19 cellular contexts compared by ENCODE assay signal in genomic region chrX:46627044-46627443, GRCh38. TPM values are rescaled to one million over a fixed set of nuclear protein-coding genes. Genes with fewer than 3 reads are reported as not detected.
DNase-seq lines count a peak whose midpoint lies in the region; ATAC-seq, FAIRE-seq and TF ChIP-seq lines count a peak whose summit lies in the region.
"Had no signal": no experiment of that assay in that cellular context is flagged by ENCODE, and none has a peak within 500 bp of the region (broad histone marks: within the 10 kb centered on the region; RNA-seq: fewer than 3 reads in every experiment).

No MANE protein-coding gene starts in this region.

- no TSS peak for BruUV-seq in endothelial cell of umbilical vein (replicated peaks; lab: Mats Ljungman, UMichigan)

- no peak for ATAC-seq in stimulated activated memory B cell treated with anti-CD40 and anti-IgM and Interleukin-4, amounts not matched to agents 10 μg/mL and 1 μg/mL and 100 μg/mL, for 72 hours
- ATAC-seq in GM18909 (IDR thresholded peaks at IDR 0.05; ENCODE audit: poor library complexity, unreplicated experiment), result no peak
- ATAC-seq: activated naive CD8-positive, alpha-beta T cell treated with anti-CD3 and anti-CD28 coated beads, Interleukin-2, amount 50 U/mL, for 24 hours had no signal

- no peaks in the 10 kb centered on the region for H3K79me2 ChIP-seq in endothelial cell of umbilical vein (ENCODE audit: control insufficient read depth, insufficient read depth, low read length)

- peak overlapping the region; percentile 75 for H3K27ac ChIP-seq in HL-60 (replicated peaks)
- peak overlapping the region; percentile 67 for H3K27ac ChIP-seq in endothelial cell of umbilical vein (ENCODE audit: insufficient read depth, low read depth, low read length)

- H3K36me3 Mint-ChIP-seq in activated CD4-positive, alpha-beta T cell treated with anti-CD3 and anti-CD28 coated beads, Interleukin-2, amount 10 ng/mL, durations not matched to agents 7 days and 5 days (ENCODE audit: low read depth), result peaks cover 20% of the 10 kb centered on the region
- peaks cover 37% of the 10 kb centered on the region for H3K36me3 Mint-ChIP-seq in stimulated activated memory B cell treated with anti-CD40 and anti-IgM and Interleukin-4, amounts not matched to agents 10 μg/mL and 1 μg/mL and 100 μg/mL, for 72 hours

- H3K9me3 Mint-ChIP-seq in activated CD4-positive, alpha-beta T cell treated with anti-CD3 and anti-CD28 coated beads, Interleukin-2, amount 10 ng/mL, durations not matched to agents 7 days and 5 days, result peaks cover 3% of the 10 kb centered on the region
- H3K9me3 Mint-ChIP-seq in stimulated activated memory B cell treated with anti-CD40 and anti-IgM and Interleukin-4, amounts not matched to agents 10 μg/mL and 1 μg/mL and 100 μg/mL, for 72 hours, result no peaks in the 10 kb centered on the region
- H3K9me3 Mint-ChIP-seq: activated naive CD8-positive, alpha-beta T cell treated with anti-CD3 and anti-CD28 coated beads, Interleukin-2, amount 50 U/mL, for 24 hours had no signal

- CTCF ChIA-PET in activated CD4-positive, alpha-beta T cell treated with anti-CD3 and anti-CD28 coated beads, Interleukin-2, amount 10 ng/mL, durations not matched to agents 7 days and 5 days (lab: Charles Lee), result interaction anchor here (1.0 kb wide), 1 partner anchor 29 kb away, joined by 3 read pairs; no protein-coding TSS in a partner anchor
- CTCF ChIA-PET in endothelial cell of umbilical vein (lab: Charles Lee), result interaction anchor here (2.6 kb wide), 1 partner anchor 28 kb away, joined by 7 read pairs; no protein-coding TSS in a partner anchor

- no peak for TF ChIP-seq POLR2A in endothelial cell of umbilical vein (IDR thresholded peaks at IDR 0.05; ENCODE audit: low read depth, low read length)

- H3K27me3 ChIP-seq in HL-60 (ENCODE audit: insufficient read depth, poor library complexity, severe bottlenecking) (no peaks in the 10 kb centered on the region), endothelial cell of umbilical vein (ENCODE audit: control insufficient read depth in 2 of 2, insufficient read depth in 2 of 2, low read length in 2 of 2) (no peaks in the 10 kb centered on the region)
- H3K27me3 ChIP-seq: ovary had no signal

- H3K4me2 ChIP-seq in endothelial cell of umbilical vein (ENCODE audit: insufficient read depth, low read length), result no peak overlapping the region
- H3K4me2 ChIP-seq: SK-N-SH, smooth muscle cell had no signal

- H2AFZ ChIP-seq in endothelial cell of umbilical vein (ENCODE audit: low read depth, low read length), result no peak overlapping the region

- H4K20me1 ChIP-seq in endothelial cell of umbilical vein (replicated peaks; ENCODE audit: control insufficient read depth, extremely low read depth, insufficient read depth, low read length), result no peaks in the 10 kb centered on the region

- peaks cover 32% of the 10 kb centered on the region for H3K4me1 ChIP-seq in endothelial cell of umbilical vein (ENCODE audit: control insufficient read depth, extremely low read depth, insufficient read depth, low read length)

- intact Hi-C loops in endothelial cell of umbilical vein (cut with micrococcal nuclease), result no loop called here

- no peak overlapping the region for H3K4me3 Mint-ChIP-seq in activated CD4-positive, alpha-beta T cell treated with anti-CD3 and anti-CD28 coated beads, Interleukin-2, amount 10 ng/mL, durations not matched to agents 7 days and 5 days
- no peak overlapping the region for H3K4me3 Mint-ChIP-seq in stimulated activated memory B cell treated with anti-CD40 and anti-IgM and Interleukin-4, amounts not matched to agents 10 μg/mL and 1 μg/mL and 100 μg/mL, for 72 hours
- H3K4me3 Mint-ChIP-seq: activated naive CD8-positive, alpha-beta T cell treated with anti-CD3 and anti-CD28 coated beads, Interleukin-2, amount 50 U/mL, for 24 hours had no signal

- no peaks in the 10 kb centered on the region for H3K36me3 ChIP-seq in endothelial cell of umbilical vein (ENCODE audit: control insufficient read depth in 2 of 2, extremely low read depth in 1 of 2, insufficient read depth in 2 of 2, low read length in 2 of 2)
- H3K36me3 ChIP-seq: ovary had no signal

- peaks cover 31% of the 10 kb centered on the region for H3K4me1 Mint-ChIP-seq in activated CD4-positive, alpha-beta T cell treated with anti-CD3 and anti-CD28 coated beads, Interleukin-2, amount 10 ng/mL, durations not matched to agents 7 days and 5 days
- peaks cover 47% of the 10 kb centered on the region for H3K4me1 Mint-ChIP-seq in stimulated activated memory B cell treated with anti-CD40 and anti-IgM and Interleukin-4, amounts not matched to agents 10 μg/mL and 1 μg/mL and 100 μg/mL, for 72 hours

- TF ChIP-seq CTCF in HL-60 (IDR thresholded peaks at IDR 0.05; ENCODE audit: insufficient read depth, low read length) (no peak), endothelial cell of umbilical vein (IDR thresholded peaks at IDR 0.05; ENCODE audit: extremely low read depth in 1 of 2, insufficient read depth in 1 of 2, low read depth in 1 of 2, low read length in 2 of 2) (no peak)

- peak; percentile 21 for FAIRE-seq in endothelial cell of umbilical vein (lab: Jason Lieb, UNC)
- FAIRE-seq: A204.1, frontal cortex had no signal

- no peaks in the 10 kb centered on the region for H3K27me3 Mint-ChIP-seq in activated CD4-positive, alpha-beta T cell treated with anti-CD3 and anti-CD28 coated beads, Interleukin-2, amount 10 ng/mL, durations not matched to agents 7 days and 5 days
- no peaks in the 10 kb centered on the region for H3K27me3 Mint-ChIP-seq in stimulated activated memory B cell treated with anti-CD40 and anti-IgM and Interleukin-4, amounts not matched to agents 10 μg/mL and 1 μg/mL and 100 μg/mL, for 72 hours
- H3K27me3 Mint-ChIP-seq: activated naive CD8-positive, alpha-beta T cell treated with anti-CD3 and anti-CD28 coated beads, Interleukin-2, amount 50 U/mL, for 24 hours had no signal

- peak overlapping the region; percentile 76 for H3K27ac Mint-ChIP-seq in activated CD4-positive, alpha-beta T cell treated with anti-CD3 and anti-CD28 coated beads, Interleukin-2, amount 10 ng/mL, durations not matched to agents 7 days and 5 days
- peak overlapping the region; percentile 88 for H3K27ac Mint-ChIP-seq in stimulated activated memory B cell treated with anti-CD40 and anti-IgM and Interleukin-4, amounts not matched to agents 10 μg/mL and 1 μg/mL and 100 μg/mL, for 72 hours

- dilution Hi-C loops in endothelial cell of umbilical vein (cut with MboI; ENCODE audit: extremely low pct_ligation_motif_present, low sequenced_read_pairs), result no loop called here

- no peak overlapping the region for H3K4me3 ChIP-seq in HL-60 (replicated peaks; ENCODE audit: insufficient read depth, low read length)
- H3K4me3 ChIP-seq in endothelial cell of umbilical vein (replicated peaks in 1 of 3; ENCODE audit: insufficient read depth in 1 of 3, low read depth in 1 of 3, low read length in 3 of 3), result no peak overlapping the region
- H3K4me3 ChIP-seq: ovary, smooth muscle cell had no signal

- H3K9ac ChIP-seq in endothelial cell of umbilical vein (replicated peaks; ENCODE audit: extremely low read depth, insufficient read depth, low read length), result peak overlapping the region; percentile 14
- H3K9ac ChIP-seq: SK-N-SH had no signal

- DNase-seq in activated CD4-positive, alpha-beta T cell treated with anti-CD3 and anti-CD28 coated beads, Interleukin-2, amount 10 ng/mL, durations not matched to agents 7 days and 5 days, result no peak
- no peak for DNase-seq in activated CD4-positive, alpha-beta T cell treated with anti-CD3 and anti-CD28 coated beads for 48 hours
- DNase-seq in HL-60 (ENCODE audit: low read depth in 1 of 2, low spot score in 1 of 2) (no peak), endothelial cell of umbilical vein (ENCODE audit: low read depth, low spot score) (peak; percentile 1), activated gamma-delta T cell treated with Interleukin-2 at 50 U/mL for 16 hours (no peak), SIG-M5 treated with dmso at 0.1 percent for 504 hours (lab: John Stamatoyannopoulos, UW; ENCODE audit: unreplicated experiment) (no peak)
- DNase-seq: activated naive CD8-positive, alpha-beta T cell treated with anti-CD3 and anti-CD28 coated beads, Interleukin-2, amount 50 U/mL, for 24 hours; caudate nucleus; EL; Karpas-422; NCI-H146; NCI-H446 treated with DMSO at 0.1 percent for 48 hours; SK-N-SH had no signal

- no peaks in the 10 kb centered on the region for H3K9me1 ChIP-seq in endothelial cell of umbilical vein (replicated peaks; ENCODE audit: control insufficient read depth, extremely low read depth, insufficient read depth, low read length)

- no peaks in the 10 kb centered on the region for H3K9me3 ChIP-seq in endothelial cell of umbilical vein (replicated peaks; ENCODE audit: control insufficient read depth, insufficient read depth, low read length)
- H3K9me3 ChIP-seq: ovary, SK-N-SH had no signal

- POLR2A ChIA-PET in activated CD4-positive, alpha-beta T cell treated with anti-CD3 and anti-CD28 coated beads, Interleukin-2, amount 10 ng/mL, durations not matched to agents 7 days and 5 days (lab: Charles Lee), result no interaction called here
- POLR2A ChIA-PET in endothelial cell of umbilical vein (lab: Charles Lee), result no interaction called here

TF ChIP-seq in endothelial cell of umbilical vein, 7 proteins besides CTCF, POLR2A, EP300 and RAD21:
- no peak for TF ChIP-seq MYC (IDR thresholded peaks at IDR 0.05; ENCODE audit: low read depth, low read length)
- no peak for TF ChIP-seq JUN (IDR thresholded peaks at IDR 0.05; ENCODE audit: borderline replicate concordance, insufficient read depth, insufficient read length, low read depth)

RNA-seq across cellular contexts. Expression of gene CHST7, which starts 53.5 kb away (rescaled TPM):
- 1 to 10 TPM; 8.4 to 9.9 TPM for total RNA-seq in activated CD4-positive, alpha-beta T cell treated with anti-CD3 and anti-CD28 coated beads, Interleukin-2, amount 10 ng/mL, durations not matched to agents 7 days and 5 days
- 9.8 and 11.2 TPM in 2 replicates for total RNA-seq in endothelial cell of umbilical vein
- 4.5 and 5.2 TPM in 2 replicates for polyA plus RNA-seq in endothelial cell of umbilical vein
- 2.5 and 3.7 TPM in 2 replicates for polyA plus RNA-seq in endothelial cell of umbilical vein (2011; cell fraction: cytosol; rRNA removed)
- 1.2 and 1.6 TPM in 2 replicates for polyA plus RNA-seq in endothelial cell of umbilical vein (2011; cell fraction: nucleus; rRNA removed)
- polyA plus RNA-seq in endothelial cell of umbilical vein (2012), result 5.2 and 9.5 TPM in 2 replicates
- polyA minus RNA-seq in endothelial cell of umbilical vein, result 2.3 and 3.7 TPM in 2 replicates
- 0.51 TPM for polyA minus RNA-seq in endothelial cell of umbilical vein (2011; cell fraction: cytosol; rRNA and poly(A)+ RNA removed)
- 1.9 and 3.0 TPM in 2 replicates for polyA minus RNA-seq in endothelial cell of umbilical vein (2011; cell fraction: nucleus; rRNA and poly(A)+ RNA removed)
